In the genomic region with DNA sequence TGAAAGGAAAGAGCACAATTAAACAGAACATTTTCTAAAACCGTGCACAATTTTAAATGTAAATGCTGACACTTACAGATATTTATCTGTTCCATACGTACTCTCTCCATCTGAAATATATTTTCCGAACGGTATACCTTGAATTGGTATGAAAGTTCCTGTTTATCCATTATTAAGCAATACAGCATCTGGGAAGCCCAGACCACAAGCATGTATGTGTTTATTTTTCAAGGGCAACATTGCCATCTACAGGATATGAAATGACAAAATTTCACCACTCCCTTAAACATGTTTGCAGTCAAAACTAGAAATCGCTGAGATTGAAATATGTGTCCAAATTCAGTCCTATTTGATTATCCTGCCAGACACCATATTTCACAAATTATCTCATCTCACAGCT, we compare ENCODE assay signal across 9 cellular contexts.
DNase-seq lines count a peak whose midpoint lies in the region; ATAC-seq, FAIRE-seq and TF ChIP-seq lines count a peak whose summit lies in the region.
"Had no signal": no experiment of that assay in that cellular context is flagged by ENCODE, and none has a peak within 500 bp of the region (broad histone marks: within the 10 kb centered on the region; RNA-seq: fewer than 3 reads in every experiment).

No MANE protein-coding gene starts in this region.

- in situ Hi-C loops in astrocyte of the spinal cord (cut with HindIII; ENCODE audit: low sequenced_read_pairs), result no loop called here

- peak; percentile 34 for TF ChIP-seq CTCF in astrocyte of the spinal cord (IDR thresholded peaks at IDR 0.05; ENCODE audit: low read depth, low read length)

- FAIRE-seq in A204.1 (lab: Jason Lieb, UNC), result peak; percentile 91

- peak; percentile 91 for DNase-seq in H4 (ENCODE audit: low spot score)
- DNase-seq in NCI-H2227 (lab: John Stamatoyannopoulos, UW; ENCODE audit: unreplicated experiment), result peak; percentile 61
- DNase-seq in astrocyte of the spinal cord (ENCODE audit: low read depth, low spot score), result peak; percentile 68
- peak; percentile 71 for DNase-seq in left kidney (ENCODE audit: low read depth, low spot score)
- no peak for DNase-seq in activated naive CD4-positive, alpha-beta T cell treated with Interleukin-2 at 50 U/mL for 16 hours
- DNase-seq in 8988T, result no peak
- DNase-seq: activated naive CD8-positive, alpha-beta T cell treated with anti-CD3 and anti-CD28 coated beads, Interleukin-2, amount 10 ng/mL, durations not matched to agents 7 days and 5 days had no signal

- H3K4me3 ChIP-seq in astrocyte of the spinal cord (ENCODE audit: low read depth, low read length), result no peak overlapping the region

- no peak for ATAC-seq in HG02852 (IDR thresholded peaks at IDR 0.05; ENCODE audit: unreplicated experiment)

Comparison
In these comparisons a context has a peak if more than half of its experiments do, and no peak if none do; other contexts are left out.
1. DNase-seq: peak in H4 (single experiment), NCI-H2227 (single experiment), astrocyte of the spinal cord (single experiment) and left kidney (single experiment); none in activated naive CD4-positive, alpha-beta T cell treated with Interleukin-2 at 50 U/mL for 16 hours (single experiment) and 8988T (single experiment).